In genomic region chr3:46058981-46059380, GRCh38 we compare ENCODE assay signal across 19 cellular contexts. TPM values are rescaled to one million over a fixed set of nuclear protein-coding genes. Genes with fewer than 3 reads are reported as not detected.
"Had no signal": no experiment of that assay in that cellular context is flagged by ENCODE, and none has a peak within 500 bp of the region (broad histone marks: within the 10 kb centered on the region; RNA-seq: fewer than 3 reads in every experiment).

No MANE protein-coding gene starts in this region.

- DNase-seq: activated CD4-positive, alpha-beta T cell treated with anti-CD3 and anti-CD28 coated beads for 4 hours; activated CD8-positive, alpha-beta T cell treated with anti-CD3 and anti-CD28 coated beads for 36 hours; activated effector memory CD4-positive, alpha-beta T cell treated with anti-CD3 and anti-CD28 coated beads, Interleukin-2, amount 50 U/mL, for 16 hours; activated naive CD4-positive, alpha-beta T cell treated with Interleukin-2 at 50 U/mL for 16 hours; activated T-cell treated with anti-CD3 and anti-CD28 coated beads, Interleukin-2, amount 50 U/mL, for 4 hours; brain microvascular endothelial cell; MG63; NCI-H1105 treated with DMSO at 0.1 percent for 48 hours; NCI-H1436 treated with DMSO at 0.1 percent for 48 hours; NCI-H187; NCI-H2081; NCI-H446; NCI-H524; T-cell; T-helper 2 cell; WERI-Rb-1 had no signal

- H3K4me3 ChIP-seq: cardiac muscle cell, MG63, SK-N-MC had no signal

- H3K27me3 ChIP-seq: cardiac muscle cell, MG63 had no signal

- H3K9me3 ChIP-seq: MG63 had no signal

- H3K27ac ChIP-seq: brain microvascular endothelial cell, cardiac muscle cell, SK-N-MC, WERI-Rb-1 had no signal

- H3K36me3 ChIP-seq: brain microvascular endothelial cell, cardiac muscle cell, MG63, WERI-Rb-1 had no signal

- ATAC-seq: activated CD8-positive, alpha-beta T cell treated with anti-CD3 and anti-CD28 coated beads for 36 hours; activated T-cell treated with anti-CD3 and anti-CD28 coated beads, Interleukin-2, amount 50 U/mL, for 4 hours; Right ventricle myocardium inferior; T-cell had no signal

RNA-seq across cellular contexts. Expression of gene XCR1, which starts 31.7 kb away (rescaled TPM):
- total RNA-seq: activated CD8-positive, alpha-beta T cell treated with anti-CD3 and anti-CD28 coated beads for 36 hours; activated T-cell treated with anti-CD3 and anti-CD28 coated beads, Interleukin-2, amount 50 U/mL, for 4 hours; cardiac muscle cell; Right ventricle myocardium inferior had no signal
- polyA plus RNA-seq: cardiac muscle cell had no signal
